ENCODE assay signal across 1 cellular context in the genomic region with DNA sequence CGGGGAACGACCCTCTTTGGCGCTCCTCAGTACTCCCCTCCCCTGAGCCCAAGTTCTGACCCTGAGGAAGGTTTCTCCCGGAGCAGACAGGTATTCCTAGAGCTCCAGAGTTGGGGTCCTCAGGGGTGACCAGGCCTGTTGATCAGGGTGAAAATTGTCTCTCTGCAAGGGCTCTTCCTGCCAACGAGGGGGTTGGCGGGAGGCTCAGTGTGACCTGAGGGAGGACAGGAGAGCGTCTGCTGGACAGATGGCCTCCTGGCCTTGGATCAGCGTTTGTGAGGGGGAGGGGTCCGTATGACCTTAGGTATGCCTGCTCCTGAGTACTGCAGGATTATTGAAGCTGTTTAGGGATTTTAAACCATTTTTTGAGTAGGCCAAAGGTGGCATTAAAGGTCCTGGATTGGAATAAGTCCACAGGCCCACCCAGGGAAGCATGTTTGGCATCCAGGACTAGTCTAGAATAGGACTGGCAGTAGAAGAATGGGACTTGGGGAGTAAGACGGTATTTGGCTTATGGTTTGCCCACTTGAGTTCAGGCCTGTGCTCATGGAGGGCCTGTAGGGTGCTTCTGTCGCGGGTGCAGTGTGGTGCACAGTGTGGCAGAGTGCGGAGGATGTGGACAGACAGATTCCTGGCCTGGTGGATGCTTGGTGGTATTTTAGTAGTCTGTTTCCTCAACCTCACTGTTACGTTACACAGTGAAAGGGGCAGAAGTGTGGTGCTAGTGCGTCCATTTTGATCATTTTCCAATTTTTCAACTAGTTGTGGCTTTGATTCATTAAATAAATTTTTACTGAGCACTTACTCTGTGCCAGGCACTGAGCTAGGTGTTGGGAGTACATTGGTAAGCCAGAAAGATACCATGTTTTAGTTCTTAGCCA.
TF ChIP-seq lines count a peak whose summit lies in the region.

No MANE protein-coding gene starts in this region.

TF ChIP-seq in HCT116, 20 proteins besides CTCF, POLR2A, EP300 and RAD21 (continued from another document):
- TF ChIP-seq, protein P1, sequence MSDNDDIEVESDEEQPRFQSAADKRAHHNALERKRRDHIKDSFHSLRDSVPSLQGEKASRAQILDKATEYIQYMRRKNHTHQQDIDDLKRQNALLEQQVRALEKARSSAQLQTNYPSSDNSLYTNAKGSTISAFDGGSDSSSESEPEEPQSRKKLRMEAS (IDR thresholded peaks at IDR 0.05) = no peak
